Comparison of ENCODE assay signal across 2 cellular contexts in the genomic region with DNA sequence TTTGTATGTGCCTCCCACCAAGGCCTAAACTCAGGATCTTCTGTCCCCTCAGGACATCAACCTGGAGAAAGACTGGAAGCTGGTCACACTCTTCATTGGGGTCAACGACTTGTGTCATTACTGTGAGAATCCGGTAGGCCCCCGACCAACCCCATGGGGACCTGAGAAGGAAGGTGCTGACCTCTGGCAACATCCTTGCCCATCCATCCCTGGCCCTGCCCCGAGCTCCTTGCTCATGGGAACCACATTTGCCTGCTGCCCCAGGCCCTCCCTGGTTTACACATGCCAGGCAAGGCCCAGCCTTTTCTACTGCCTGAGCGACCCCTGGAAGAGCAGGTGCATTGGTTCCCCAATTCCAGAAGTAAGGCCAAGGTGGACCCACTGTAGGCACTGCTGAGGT.
TF ChIP-seq lines count a peak whose summit lies in the region.

No MANE protein-coding gene starts in this region.

TF ChIP-seq in IMR-90, 13 proteins besides CTCF, POLR2A, EP300 and RAD21 (continued from another document):
- TF ChIP-seq CHD1 (IDR thresholded peaks at IDR 0.05; ENCODE audit: low read depth, low read length) (no peak), MXI1 (IDR thresholded peaks at IDR 0.05; ENCODE audit: borderline replicate concordance, low read depth, low read length) (no peak), FOS (IDR thresholded peaks at IDR 0.05; ENCODE audit: low read depth, low read length) (no peak), BHLHE40 (IDR thresholded peaks at IDR 0.05; ENCODE audit: low read depth, low read length) (no peak)

TF ChIP-seq in SK-N-SH, 30 proteins besides CTCF, POLR2A, EP300 and RAD21 (continued from another document):
- TF ChIP-seq, protein P1, sequence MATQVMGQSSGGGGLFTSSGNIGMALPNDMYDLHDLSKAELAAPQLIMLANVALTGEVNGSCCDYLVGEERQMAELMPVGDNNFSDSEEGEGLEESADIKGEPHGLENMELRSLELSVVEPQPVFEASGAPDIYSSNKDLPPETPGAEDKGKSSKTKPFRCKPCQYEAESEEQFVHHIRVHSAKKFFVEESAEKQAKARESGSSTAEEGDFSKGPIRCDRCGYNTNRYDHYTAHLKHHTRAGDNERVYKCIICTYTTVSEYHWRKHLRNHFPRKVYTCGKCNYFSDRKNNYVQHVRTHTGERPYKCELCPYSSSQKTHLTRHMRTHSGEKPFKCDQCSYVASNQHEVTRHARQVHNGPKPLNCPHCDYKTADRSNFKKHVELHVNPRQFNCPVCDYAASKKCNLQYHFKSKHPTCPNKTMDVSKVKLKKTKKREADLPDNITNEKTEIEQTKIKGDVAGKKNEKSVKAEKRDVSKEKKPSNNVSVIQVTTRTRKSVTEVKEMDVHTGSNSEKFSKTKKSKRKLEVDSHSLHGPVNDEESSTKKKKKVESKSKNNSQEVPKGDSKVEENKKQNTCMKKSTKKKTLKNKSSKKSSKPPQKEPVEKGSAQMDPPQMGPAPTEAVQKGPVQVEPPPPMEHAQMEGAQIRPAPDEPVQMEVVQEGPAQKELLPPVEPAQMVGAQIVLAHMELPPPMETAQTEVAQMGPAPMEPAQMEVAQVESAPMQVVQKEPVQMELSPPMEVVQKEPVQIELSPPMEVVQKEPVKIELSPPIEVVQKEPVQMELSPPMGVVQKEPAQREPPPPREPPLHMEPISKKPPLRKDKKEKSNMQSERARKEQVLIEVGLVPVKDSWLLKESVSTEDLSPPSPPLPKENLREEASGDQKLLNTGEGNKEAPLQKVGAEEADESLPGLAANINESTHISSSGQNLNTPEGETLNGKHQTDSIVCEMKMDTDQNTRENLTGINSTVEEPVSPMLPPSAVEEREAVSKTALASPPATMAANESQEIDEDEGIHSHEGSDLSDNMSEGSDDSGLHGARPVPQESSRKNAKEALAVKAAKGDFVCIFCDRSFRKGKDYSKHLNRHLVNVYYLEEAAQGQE (IDR thresholded peaks at IDR 0.05; ENCODE audit: low read depth, low read length), result no peak
- TF ChIP-seq ELF1 (IDR thresholded peaks at IDR 0.05) (no peak), RCOR1 (IDR thresholded peaks at IDR 0.05; ENCODE audit: low read length) (no peak), SMC3 (IDR thresholded peaks at IDR 0.05; ENCODE audit: low read depth, low read length) (no peak), GABPA (IDR thresholded peaks at IDR 0.05; ENCODE audit: low read depth) (no peak), YY1 (IDR thresholded peaks at IDR 0.05; ENCODE audit: low read depth) (no peak), FOSL2 (IDR thresholded peaks at IDR 0.05; ENCODE audit: borderline replicate concordance, low read depth) (no peak), TCF12 (IDR thresholded peaks at IDR 0.05) (no peak), EZH2phosphoT487 (IDR thresholded peaks at IDR 0.05; ENCODE audit: borderline replicate concordance, low read depth) (no peak), GATA2 (CRISPR knock-in tag; IDR thresholded peaks at IDR 0.05) (no peak), TEAD4 (IDR thresholded peaks at IDR 0.05; ENCODE audit: borderline replicate concordance, insufficient read depth) (no peak), POLR2AphosphoS5 (IDR thresholded peaks at IDR 0.05; ENCODE audit: low read depth, low read length) (no peak)
- TF ChIP-seq, protein P2, sequence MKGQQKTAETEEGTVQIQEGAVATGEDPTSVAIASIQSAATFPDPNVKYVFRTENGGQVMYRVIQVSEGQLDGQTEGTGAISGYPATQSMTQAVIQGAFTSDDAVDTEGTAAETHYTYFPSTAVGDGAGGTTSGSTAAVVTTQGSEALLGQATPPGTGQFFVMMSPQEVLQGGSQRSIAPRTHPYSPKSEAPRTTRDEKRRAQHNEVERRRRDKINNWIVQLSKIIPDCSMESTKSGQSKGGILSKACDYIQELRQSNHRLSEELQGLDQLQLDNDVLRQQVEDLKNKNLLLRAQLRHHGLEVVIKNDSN (IDR thresholded peaks at IDR 0.05; ENCODE audit: borderline replicate concordance, low read depth), result no peak
- TF ChIP-seq, protein P3, sequence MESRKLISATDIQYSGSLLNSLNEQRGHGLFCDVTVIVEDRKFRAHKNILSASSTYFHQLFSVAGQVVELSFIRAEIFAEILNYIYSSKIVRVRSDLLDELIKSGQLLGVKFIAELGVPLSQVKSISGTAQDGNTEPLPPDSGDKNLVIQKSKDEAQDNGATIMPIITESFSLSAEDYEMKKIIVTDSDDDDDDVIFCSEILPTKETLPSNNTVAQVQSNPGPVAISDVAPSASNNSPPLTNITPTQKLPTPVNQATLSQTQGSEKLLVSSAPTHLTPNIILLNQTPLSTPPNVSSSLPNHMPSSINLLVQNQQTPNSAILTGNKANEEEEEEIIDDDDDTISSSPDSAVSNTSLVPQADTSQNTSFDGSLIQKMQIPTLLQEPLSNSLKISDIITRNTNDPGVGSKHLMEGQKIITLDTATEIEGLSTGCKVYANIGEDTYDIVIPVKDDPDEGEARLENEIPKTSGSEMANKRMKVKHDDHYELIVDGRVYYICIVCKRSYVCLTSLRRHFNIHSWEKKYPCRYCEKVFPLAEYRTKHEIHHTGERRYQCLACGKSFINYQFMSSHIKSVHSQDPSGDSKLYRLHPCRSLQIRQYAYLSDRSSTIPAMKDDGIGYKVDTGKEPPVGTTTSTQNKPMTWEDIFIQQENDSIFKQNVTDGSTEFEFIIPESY (IDR thresholded peaks at IDR 0.05; ENCODE audit: borderline replicate concordance, low read depth), result no peak
- TF ChIP-seq, protein P4, sequence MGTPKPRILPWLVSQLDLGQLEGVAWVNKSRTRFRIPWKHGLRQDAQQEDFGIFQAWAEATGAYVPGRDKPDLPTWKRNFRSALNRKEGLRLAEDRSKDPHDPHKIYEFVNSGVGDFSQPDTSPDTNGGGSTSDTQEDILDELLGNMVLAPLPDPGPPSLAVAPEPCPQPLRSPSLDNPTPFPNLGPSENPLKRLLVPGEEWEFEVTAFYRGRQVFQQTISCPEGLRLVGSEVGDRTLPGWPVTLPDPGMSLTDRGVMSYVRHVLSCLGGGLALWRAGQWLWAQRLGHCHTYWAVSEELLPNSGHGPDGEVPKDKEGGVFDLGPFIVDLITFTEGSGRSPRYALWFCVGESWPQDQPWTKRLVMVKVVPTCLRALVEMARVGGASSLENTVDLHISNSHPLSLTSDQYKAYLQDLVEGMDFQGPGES (IDR thresholded peaks at IDR 0.05; ENCODE audit: low read depth, low read length), result no peak
